In the genomic region with DNA sequence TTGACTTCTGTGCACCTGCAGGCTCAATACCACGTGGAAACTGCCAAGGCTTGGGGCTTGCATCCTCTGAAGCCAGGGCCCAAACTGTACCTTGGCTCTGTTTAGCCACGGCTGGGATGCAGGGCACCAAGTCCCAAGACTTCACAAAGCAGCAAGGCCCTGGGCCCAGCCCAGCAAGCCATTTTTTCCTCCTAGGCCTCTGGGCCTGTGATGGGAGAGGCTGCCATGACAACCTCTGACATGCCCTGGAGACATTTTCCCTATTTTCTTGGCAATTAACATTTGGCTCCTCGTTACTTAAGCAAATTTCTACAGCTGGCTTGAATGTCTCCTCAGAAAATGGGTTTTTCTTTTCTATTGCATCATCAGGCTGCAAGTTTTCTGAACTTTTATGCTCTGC, we compare ENCODE assay signal across 6 cellular contexts. TPM values are rescaled to one million over a fixed set of nuclear protein-coding genes. Genes with fewer than 3 reads are reported as not detected.
"Had no signal": no experiment of that assay in that cellular context is flagged by ENCODE, and none has a peak within 500 bp of the region (broad histone marks: within the 10 kb centered on the region; RNA-seq: fewer than 3 reads in every experiment).

No MANE protein-coding gene starts in this region.

RNA-seq across cellular contexts. Expression of a gene that starts 46.1 kb away (rescaled TPM):
- total RNA-seq: M059J, PC-3, Peyer's patch, Right ventricle myocardium superior, SJSA1 had no signal
- polyA plus RNA-seq: SK-N-SH had no signal
